ENCODE assay signal across 8 cellular contexts in genomic region chr15:98904466-98905048, GRCh38.
DNase-seq lines count a peak whose midpoint lies in the region; ATAC-seq, FAIRE-seq and TF ChIP-seq lines count a peak whose summit lies in the region.

No MANE protein-coding gene starts in this region.

- no peak overlapping the region for H3K23ac ChIP-seq in neuronal stem cell (ENCODE audit: low read depth, low read length, poor library complexity)

- no peak overlapping the region for H3K9ac ChIP-seq in liver (ENCODE audit: low read depth in 1 of 2, low read length in 2 of 2)
- H3K9ac ChIP-seq in neuronal stem cell (ENCODE audit: low read depth, low read length, poor library complexity): no peak overlapping the region

- H3K27me3 ChIP-seq in liver (ENCODE audit: control insufficient read depth in 4 of 4, insufficient read depth in 4 of 4, low read length in 3 of 4): no peaks in the 10 kb centered on the region
- H3K27me3 ChIP-seq in neuronal stem cell (ENCODE audit: control insufficient read depth in 3 of 3, insufficient read depth in 3 of 3, low read depth in 1 of 3, low read length in 3 of 3): no peaks in the 10 kb centered on the region

- H3K79me1 ChIP-seq in neuronal stem cell (ENCODE audit: low read depth, low read length): peaks cover 3% of the 10 kb centered on the region

- no peak overlapping the region for H2AFZ ChIP-seq in neuronal stem cell (ENCODE audit: low read length)

- no peaks in the 10 kb centered on the region for H3K4me1 ChIP-seq in liver (ENCODE audit: control insufficient read depth in 4 of 4, insufficient read depth in 4 of 4, low read length in 3 of 4)
- peaks cover 15 to 20% of the 10 kb centered on the region in 2 donors for H3K4me1 ChIP-seq in neuronal stem cell (ENCODE audit: control insufficient read depth in 2 of 2, insufficient read depth in 1 of 2, low read depth in 1 of 2, low read length in 2 of 2)

- H2BK5ac ChIP-seq in neuronal stem cell (ENCODE audit: low read length): no peak overlapping the region

- ATAC-seq in GM18520 (IDR thresholded peaks at IDR 0.05; ENCODE audit: unreplicated experiment): no peak
- ATAC-seq in HG03280 (IDR thresholded peaks at IDR 0.05; ENCODE audit: unreplicated experiment): no peak

- no peak overlapping the region for H4K8ac ChIP-seq in neuronal stem cell (ENCODE audit: low read depth, low read length)

- H3K4me3 ChIP-seq in AG09309 (ENCODE audit: control insufficient read depth, low read depth, low read length) (no peak overlapping the region), liver (ENCODE audit: low read depth in 1 of 3, low read length in 3 of 3) (no peak overlapping the region), neuronal stem cell (ENCODE audit: low read length in 2 of 2) (no peak overlapping the region)

- FAIRE-seq in GM19239 (lab: Jason Lieb, UNC): no peak

- no peak overlapping the region for H2BK120ac ChIP-seq in neuronal stem cell (ENCODE audit: low read depth, low read length)

- H3K36me3 ChIP-seq in liver (ENCODE audit: control insufficient read depth in 4 of 4, insufficient read depth in 3 of 4, low read depth in 1 of 4, low read length in 3 of 4) (no peaks in the 10 kb centered on the region), neuronal stem cell (replicated peaks in 1 of 2; ENCODE audit: control insufficient read depth in 2 of 2, insufficient read depth in 2 of 2, low read length in 2 of 2) (peaks cover 12 to 70% of the 10 kb centered on the region in 2 donors)

- no peak overlapping the region for H3K14ac ChIP-seq in neuronal stem cell (ENCODE audit: low read length)

- no peak overlapping the region for H2BK15ac ChIP-seq in neuronal stem cell (ENCODE audit: low read length)

- H3K4me2 ChIP-seq in neuronal stem cell (ENCODE audit: insufficient read depth, low read length, poor library complexity, severe bottlenecking): no peak overlapping the region

- no peak overlapping the region for H2AK5ac ChIP-seq in neuronal stem cell (ENCODE audit: low read depth, low read length)

- H3K18ac ChIP-seq in neuronal stem cell (ENCODE audit: low read length): no peak overlapping the region

- H3K27ac ChIP-seq in liver (ENCODE audit: low read depth in 1 of 2, low read length in 2 of 2) (no peak overlapping the region), neuronal stem cell (replicated peaks; ENCODE audit: low read length) (no peak overlapping the region)

- no peak overlapping the region for H2BK12ac ChIP-seq in neuronal stem cell (ENCODE audit: low read length)

- WGBS in liver: 31% methylated on average over 4 of the region's 4 CpGs
- WGBS in neuronal stem cell (ENCODE audit: extremely low coverage in 2 of 2, insufficient read length in 2 of 2, insufficient replicate concordance in 1 of 2), 2 donors: no CpG with 5 or more reads among the region's 4 CpGs

- TF ChIP-seq CTCF in AG09309 (IDR thresholded peaks at IDR 0.05; ENCODE audit: control insufficient read depth, insufficient read depth, low read depth, low read length, missing control alignments): peak; percentile 83
- TF ChIP-seq CTCF in liver (IDR thresholded peaks at IDR 0.05; ENCODE audit: low read depth, low read length, missing input control): peak; percentile 8

- TF ChIP-seq RAD21 in liver (IDR thresholded peaks at IDR 0.05): peak; percentile 64 to 67

- H3K9me3 ChIP-seq in liver (ENCODE audit: control insufficient read depth in 4 of 4, low read length in 3 of 4) (no peaks in the 10 kb centered on the region), neuronal stem cell (replicated peaks in 1 of 2; ENCODE audit: control insufficient read depth in 2 of 2, insufficient read depth in 1 of 2, low read depth in 1 of 2, low read length in 2 of 2) (no peaks in the 10 kb centered on the region)

- no peak overlapping the region for H4K91ac ChIP-seq in neuronal stem cell (ENCODE audit: low read depth, low read length, poor library complexity)

- DNase-seq in AG09309 (ENCODE audit: low read depth) (no peak), GM19239 (ENCODE audit: insufficient read length, low spot score) (peak; percentile 16), NOMO-1 treated with dmso at 0.1 percent for 144 hours (lab: John Stamatoyannopoulos, UW; ENCODE audit: unreplicated experiment) (peak; percentile 64), cerebellar cortex (ENCODE audit: low spot score) (peak; percentile 70), neuronal stem cell (ENCODE audit: low spot score) (no peak)

- H3K4ac ChIP-seq in neuronal stem cell (ENCODE audit: low read length): no peak overlapping the region

TF ChIP-seq in liver, 16 proteins besides CTCF, POLR2A, EP300 and RAD21:
- TF ChIP-seq ATF3 (IDR thresholded peaks at IDR 0.05): no peak
- peak; percentile 12 for TF ChIP-seq NR2F2 (IDR thresholded peaks at IDR 0.05)
- no peak for TF ChIP-seq MAX (IDR thresholded peaks at IDR 0.05)

Comparison
In these comparisons a context has a peak if more than half of its experiments do, and no peak if none do; other contexts are left out.
1. DNase-seq: peak in GM19239 (single experiment), NOMO-1 treated with dmso at 0.1 percent for 144 hours (single experiment) and cerebellar cortex (single experiment); none in AG09309 (single experiment) and neuronal stem cell (single experiment).